11 cellular contexts compared by ENCODE assay signal in the genomic region with DNA sequence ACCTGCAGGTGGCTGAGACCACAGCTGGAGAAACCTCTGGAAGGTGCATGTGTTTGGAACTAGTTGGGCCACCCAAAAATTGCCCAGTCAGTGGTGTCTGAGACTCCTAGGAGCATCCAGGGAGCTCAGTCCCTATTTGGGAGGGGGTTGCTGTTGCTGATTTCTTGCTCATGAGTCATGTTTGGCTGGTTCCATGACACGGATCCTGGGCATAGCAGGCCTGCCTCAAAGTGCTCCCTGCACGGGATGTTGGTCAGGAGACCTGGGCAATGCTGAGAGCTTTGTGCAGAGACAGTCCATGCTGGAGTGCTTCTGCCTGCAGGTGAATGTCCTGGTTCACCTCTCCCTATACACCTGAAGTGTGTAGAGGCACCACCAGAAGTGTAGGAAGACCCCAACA.
"Had no signal": no experiment of that assay in that cellular context is flagged by ENCODE, and none has a peak within 500 bp of the region (broad histone marks: within the 10 kb centered on the region; RNA-seq: fewer than 3 reads in every experiment).

No MANE protein-coding gene starts in this region.

- H3K27me3 ChIP-seq: pancreas had no signal

- DNase-seq: activated CD4-positive, CD25-positive, alpha-beta regulatory T cell; activated naive CD4-positive, alpha-beta T cell treated with anti-CD3 and anti-CD28 coated beads, Interleukin-2, amount 10 ng/mL, durations not matched to agents 7 days and 5 days; foreskin fibroblast; left ventricle myocardium superior; mesendoderm; T-helper 2 cell; transverse colon had no signal

- H3K36me3 ChIP-seq: pancreas, transverse colon had no signal

- H3K27ac ChIP-seq: pancreas, transverse colon had no signal

- H3K9me3 ChIP-seq: pancreas, transverse colon had no signal

- H3K4me3 ChIP-seq: pancreas, skin epidermis, transverse colon had no signal

- H3K4me1 ChIP-seq: pancreas had no signal

- ATAC-seq: esophagus mucosa; left ventricle myocardium superior; pancreas; stimulated activated memory B cell treated with anti-CD40 and anti-IgM and Interleukin-4, amounts not matched to agents 10 μg/mL and 1 μg/mL and 100 μg/mL, for 72 hours had no signal
